8 cellular contexts compared by ENCODE assay signal in genomic region chr6:113970808-113971676, GRCh38. TPM values are rescaled to one million over a fixed set of nuclear protein-coding genes. Genes with fewer than 3 reads are reported as not detected.
DNase-seq lines count a peak whose midpoint lies in the region; ATAC-seq and TF ChIP-seq lines count a peak whose summit lies in the region.

TSS of gene HDAC2 (minus strand) at chr6:113971148. CDS start at chr6:113970908, 240 bp downstream.

- H3K9ac ChIP-seq in neural progenitor cell (peak within 1 kb of the TSS; percentile 93), subcutaneous abdominal adipose tissue (ENCODE audit: low read length in 5 of 5) (peak within 1 kb of the TSS; percentile 16 to 98 (median 90))

- H3K4me1 Mint-ChIP-seq in GM23338, result peaks cover 32% of the 10 kb centered on the region
- H3K4me1 Mint-ChIP-seq in neural progenitor cell, result peaks cover 23% of the 10 kb centered on the region

- peaks cover 36% of the 10 kb centered on the region for H3K4me1 ChIP-seq in GM23338 (ENCODE audit: insufficient read depth)
- peaks cover 20% of the 10 kb centered on the region for H3K4me1 ChIP-seq in neural progenitor cell
- peaks cover 0 to 30% (median 23%) of the 10 kb centered on the region in 5 donors for H3K4me1 ChIP-seq in subcutaneous abdominal adipose tissue (ENCODE audit: control insufficient read depth in 5 of 5, insufficient read depth in 5 of 5, low read length in 5 of 5)

- H3K27me3 Mint-ChIP-seq in GM23338 (ENCODE audit: insufficient read depth, low read depth, poor library complexity) (peaks cover 18% of the 10 kb centered on the region), neural progenitor cell (ENCODE audit: insufficient read depth, low read depth) (peaks cover 5% of the 10 kb centered on the region)

- no peaks in the 10 kb centered on the region for H3K9me2 ChIP-seq in GM23338 (ENCODE audit: insufficient read depth)

- peak within 1 kb of the TSS; percentile 92; the same call in 1 of the 2 replicates for H2AFZ ChIP-seq in GM23338
- peak within 1 kb of the TSS; percentile 91 for H2AFZ ChIP-seq in neural progenitor cell (replicated peaks)

- H3K79me2 ChIP-seq in GM23338 (replicated peaks; ENCODE audit: insufficient read depth) (peaks cover 52% of the 10 kb centered on the region), neural progenitor cell (ENCODE audit: low read depth) (peaks cover 63% of the 10 kb centered on the region)

- ATAC-seq in GM23338, result peak; percentile 76

- peak in 1 of 2 experiments; percentile 30; a peak in 1 of 4 replicates for TF ChIP-seq CTCF in GM23338 (conservative IDR thresholded peaks at IDR 0.05; ENCODE audit: low read depth in 2 of 2)
- no peak for TF ChIP-seq CTCF in foreskin fibroblast (IDR thresholded peaks at IDR 0.05; ENCODE audit: low read depth, low read length)
- no peak for TF ChIP-seq CTCF in neural progenitor cell (IDR thresholded peaks at IDR 0.05)

- no peaks in the 10 kb centered on the region; the same call in 1 of the 2 replicates for H3F3A ChIP-seq in GM23338 (replicated peaks; ENCODE audit: low read depth)
- H3F3A ChIP-seq in neural progenitor cell (ENCODE audit: low read depth), result peaks cover 21% of the 10 kb centered on the region

- H3K4me2 ChIP-seq in GM23338 (peak within 1 kb of the TSS; percentile 89), neural progenitor cell (peak within 1 kb of the TSS; percentile 98)

- H4K20me1 ChIP-seq in GM23338 (replicated peaks; ENCODE audit: insufficient read depth), result peaks cover 20% of the 10 kb centered on the region
- peaks cover 40% of the 10 kb centered on the region for H4K20me1 ChIP-seq in neural progenitor cell (ENCODE audit: low read depth)

- H3K27me3 ChIP-seq in GM23338 (ENCODE audit: insufficient read depth), result peaks cover 9% of the 10 kb centered on the region
- H3K27me3 ChIP-seq in neural progenitor cell, result no peaks in the 10 kb centered on the region
- no peaks in the 10 kb centered on the region for H3K27me3 ChIP-seq in subcutaneous abdominal adipose tissue (ENCODE audit: control insufficient read depth in 5 of 5, insufficient read depth in 4 of 5, low read length in 5 of 5)

- DNase-seq in ELR (ENCODE audit: low read depth) (peak; percentile 86), GM23338 (ENCODE audit: low spot score) (peak; percentile 89), LHCN-M2 (ENCODE audit: low read depth) (peak; percentile 84), SIG-M5 (lab: John Stamatoyannopoulos, UW) (peak; percentile 70), activated gamma-delta T cell treated with Interleukin-2 at 50 U/mL for 16 hours (peak; percentile 81), foreskin fibroblast (peak; percentile 77 to 94), neural progenitor cell (ENCODE audit: low spot score) (peak; percentile 86)

- H3K9me3 ChIP-seq in neural progenitor cell (ENCODE audit: low read depth) (no peaks in the 10 kb centered on the region), subcutaneous abdominal adipose tissue (ENCODE audit: control insufficient read depth in 5 of 5, low read length in 5 of 5) (no peaks in the 10 kb centered on the region)

- H3K36me3 Mint-ChIP-seq in GM23338 (ENCODE audit: low read depth) (peaks cover 8% of the 10 kb centered on the region), neural progenitor cell (peaks cover 29% of the 10 kb centered on the region)

- H3K4me3 Mint-ChIP-seq in GM23338 (peak within 1 kb of the TSS; percentile 99), neural progenitor cell (peak within 1 kb of the TSS; percentile 96)

- H3K27ac Mint-ChIP-seq in GM23338 (peak within 1 kb of the TSS; percentile 99), neural progenitor cell (peak within 1 kb of the TSS; percentile 100)

- no peaks in the 10 kb centered on the region for H3K36me3 ChIP-seq in GM23338 (ENCODE audit: insufficient read depth)
- no peaks in the 10 kb centered on the region for H3K36me3 ChIP-seq in neural progenitor cell
- no peaks in the 10 kb centered on the region for H3K36me3 ChIP-seq in subcutaneous abdominal adipose tissue (ENCODE audit: control insufficient read depth in 5 of 5, insufficient read depth in 5 of 5, low read length in 5 of 5)

- H3K27ac ChIP-seq in GM23338 (ENCODE audit: low read depth) (peak within 1 kb of the TSS; percentile 99), neural progenitor cell (peak within 1 kb of the TSS; percentile 94), subcutaneous abdominal adipose tissue (ENCODE audit: low read depth, low read length) (peak within 1 kb of the TSS; percentile 88)

- no peaks in the 10 kb centered on the region for H3K9me3 Mint-ChIP-seq in GM23338
- H3K9me3 Mint-ChIP-seq in neural progenitor cell, result peaks cover 23% of the 10 kb centered on the region

- peak within 1 kb of the TSS; percentile 98 for H3K4me3 ChIP-seq in GM23338
- peak within 1 kb of the TSS; percentile 69 to 73 for H3K4me3 ChIP-seq in foreskin fibroblast (ENCODE audit: low read depth in 1 of 2, low read length in 2 of 2)
- peak within 1 kb of the TSS; percentile 94 for H3K4me3 ChIP-seq in neural progenitor cell
- peak within 1 kb of the TSS; percentile 80 to 97 (median 90) for H3K4me3 ChIP-seq in subcutaneous abdominal adipose tissue (ENCODE audit: low read depth in 1 of 5, low read length in 5 of 5)

TF ChIP-seq in GM23338, 12 proteins besides CTCF, POLR2A, EP300 and RAD21 (continues in another document):
- peak; percentile 59; the same call in 1 of the 2 replicates for TF ChIP-seq CREB1 (CRISPR knock-in tag; IDR thresholded peaks at IDR 0.05; ENCODE audit: low read depth)
- no peak for TF ChIP-seq ETS1 (IDR thresholded peaks at IDR 0.05)
- no peak for TF ChIP-seq EZH2phosphoT487 (IDR thresholded peaks at IDR 0.05; ENCODE audit: unreplicated experiment)
- TF ChIP-seq POLR2AphosphoS5 (IDR thresholded peaks at IDR 0.05; ENCODE audit: low read depth), result peak; percentile 82
- TF ChIP-seq ZNF114 (CRISPR knock-in tag; IDR thresholded peaks at IDR 0.05), result peak; percentile 67; the same call in 1 of the 2 replicates
- TF ChIP-seq ZNF331 (CRISPR knock-in tag; IDR thresholded peaks at IDR 0.05; ENCODE audit: low read depth), result no peak
- TF ChIP-seq EZH2 (IDR thresholded peaks at IDR 0.05; ENCODE audit: low read depth, unreplicated experiment), result no peak
- no peak for TF ChIP-seq NANOG (IDR thresholded peaks at IDR 0.05; ENCODE audit: borderline replicate concordance)
- TF ChIP-seq, protein P1, sequence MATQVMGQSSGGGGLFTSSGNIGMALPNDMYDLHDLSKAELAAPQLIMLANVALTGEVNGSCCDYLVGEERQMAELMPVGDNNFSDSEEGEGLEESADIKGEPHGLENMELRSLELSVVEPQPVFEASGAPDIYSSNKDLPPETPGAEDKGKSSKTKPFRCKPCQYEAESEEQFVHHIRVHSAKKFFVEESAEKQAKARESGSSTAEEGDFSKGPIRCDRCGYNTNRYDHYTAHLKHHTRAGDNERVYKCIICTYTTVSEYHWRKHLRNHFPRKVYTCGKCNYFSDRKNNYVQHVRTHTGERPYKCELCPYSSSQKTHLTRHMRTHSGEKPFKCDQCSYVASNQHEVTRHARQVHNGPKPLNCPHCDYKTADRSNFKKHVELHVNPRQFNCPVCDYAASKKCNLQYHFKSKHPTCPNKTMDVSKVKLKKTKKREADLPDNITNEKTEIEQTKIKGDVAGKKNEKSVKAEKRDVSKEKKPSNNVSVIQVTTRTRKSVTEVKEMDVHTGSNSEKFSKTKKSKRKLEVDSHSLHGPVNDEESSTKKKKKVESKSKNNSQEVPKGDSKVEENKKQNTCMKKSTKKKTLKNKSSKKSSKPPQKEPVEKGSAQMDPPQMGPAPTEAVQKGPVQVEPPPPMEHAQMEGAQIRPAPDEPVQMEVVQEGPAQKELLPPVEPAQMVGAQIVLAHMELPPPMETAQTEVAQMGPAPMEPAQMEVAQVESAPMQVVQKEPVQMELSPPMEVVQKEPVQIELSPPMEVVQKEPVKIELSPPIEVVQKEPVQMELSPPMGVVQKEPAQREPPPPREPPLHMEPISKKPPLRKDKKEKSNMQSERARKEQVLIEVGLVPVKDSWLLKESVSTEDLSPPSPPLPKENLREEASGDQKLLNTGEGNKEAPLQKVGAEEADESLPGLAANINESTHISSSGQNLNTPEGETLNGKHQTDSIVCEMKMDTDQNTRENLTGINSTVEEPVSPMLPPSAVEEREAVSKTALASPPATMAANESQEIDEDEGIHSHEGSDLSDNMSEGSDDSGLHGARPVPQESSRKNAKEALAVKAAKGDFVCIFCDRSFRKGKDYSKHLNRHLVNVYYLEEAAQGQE (IDR thresholded peaks at IDR 0.05; ENCODE audit: unreplicated experiment), result no peak

RNA-seq across cellular contexts. Expression of gene HDAC2, which starts in this region (rescaled TPM):
- 355 and 413 TPM in 2 replicates for total RNA-seq in GM23338 (2014; rRNA removed; shearing (Covaris generic))
- polyA plus RNA-seq in GM23338 (2016; fragmentation: Nextera tagmentation; extraction: Ambion mirVana), result 324 and 343 TPM in 2 replicates
- 76.8 and 119 TPM in 2 replicates for total RNA-seq in LHCN-M2 (2014; rRNA removed)
- 131 TPM for polyA plus RNA-seq in LHCN-M2 (2012)
- total RNA-seq in neural progenitor cell (ENCODE audit: low replicate concordance), result 328 and 429 TPM in 2 replicates

Comparison
In these comparisons a context has a peak if more than half of its experiments do, and no peak if none do; other contexts are left out.
1. Peak in every context shown above with its lines: DNase-seq, ATAC-seq, H3K4me3 ChIP-seq and H3K27ac ChIP-seq.